21 cellular contexts compared by ENCODE assay signal in the genomic region with DNA sequence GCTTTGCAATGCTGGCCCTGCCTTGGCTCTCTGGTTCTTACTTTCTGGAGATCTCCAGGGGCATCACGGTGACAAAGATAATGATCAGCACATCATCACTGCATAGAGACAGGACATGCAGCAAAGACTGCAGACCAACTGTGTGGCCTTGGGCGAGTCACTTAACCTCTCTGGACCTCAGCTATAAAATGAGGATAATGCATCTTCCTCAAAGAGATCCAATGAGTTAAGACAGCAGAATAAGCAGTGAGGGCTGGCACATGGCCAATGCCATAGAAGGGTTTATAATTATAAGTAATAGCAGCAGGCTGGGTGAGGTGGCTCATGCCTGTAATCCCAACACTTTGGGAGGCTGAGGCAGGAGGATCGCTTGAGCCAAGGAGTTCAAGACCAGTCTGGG. TPM values are rescaled to one million over a fixed set of nuclear protein-coding genes. Genes with fewer than 3 reads are reported as not detected.
"Had no signal": no experiment of that assay in that cellular context is flagged by ENCODE, and none has a peak within 500 bp of the region (broad histone marks: within the 10 kb centered on the region; RNA-seq: fewer than 3 reads in every experiment).

No MANE protein-coding gene starts in this region.

- H3K4me2 ChIP-seq: hepatocyte had no signal

- H3K4me3 Mint-ChIP-seq: activated naive CD4-positive, alpha-beta T cell treated with anti-CD3 and anti-CD28 coated beads, Interleukin-2, amount 10 ng/mL, durations not matched to agents 7 days and 5 days; natural killer cell; stimulated activated naive B cell treated with anti-CD40 and anti-IgM and Interleukin-4, amounts not matched to agents 10 μg/mL and 1 μg/mL and 100 μg/mL, for 72 hours had no signal

- H3K4me3 ChIP-seq: cardiac muscle cell, hepatocyte, prostate gland, skin epidermis, vagina had no signal

- H3K27me3 ChIP-seq: cardiac muscle cell, vagina had no signal

- H3K9me3 ChIP-seq: prostate gland, tibial nerve, vagina had no signal

- H3K27me3 Mint-ChIP-seq: stimulated activated naive B cell treated with anti-CD40 and anti-IgM and Interleukin-4, amounts not matched to agents 10 μg/mL and 1 μg/mL and 100 μg/mL, for 72 hours had no signal

- DNase-seq: activated CD4-positive, alpha-beta T cell treated with anti-CD3 and anti-CD28 coated beads for 1 hour; activated CD4-positive, alpha-beta T cell treated with anti-CD3 and anti-CD28 coated beads, Interleukin-2, amount 50 U/mL, for 48 hours; activated naive CD4-positive, alpha-beta T cell treated with anti-CD3 and anti-CD28 coated beads, Interleukin-2, amount 10 ng/mL, durations not matched to agents 7 days and 5 days; kidney; mesenchymal stem cell; natural killer cell; right cardiac atrium; stimulated activated CD4-positive, alpha-beta T cell treated with anti-CD3 and anti-CD28 coated beads, Interleukin-15, amount 100 ng/mL, for 24 hours; stimulated activated CD4-positive, alpha-beta T cell treated with anti-CD3 and anti-CD28 coated beads, Interleukin-4, amount 100 ng/mL, for 1 hour; stimulated activated naive B cell treated with anti-CD40 and anti-IgM and Interleukin-4, amounts not matched to agents 10 μg/mL and 1 μg/mL and 100 μg/mL, for 72 hours; T1000 had no signal

- H2AFZ ChIP-seq: hepatocyte had no signal

- H3K27ac Mint-ChIP-seq: activated naive CD4-positive, alpha-beta T cell treated with anti-CD3 and anti-CD28 coated beads, Interleukin-2, amount 10 ng/mL, durations not matched to agents 7 days and 5 days; activated T-helper 2 cell treated with anti-CD3 and anti-CD28 coated beads, Interferon-gamma antibody, Interleukin-2, Interleukin-4, amounts not matched to agents 10 μg/mL and 5 μg/mL and 100 μg/mL, durations not matched to agents 14 hours and 24 hours and 36 hours; natural killer cell; stimulated activated naive B cell treated with anti-CD40 and anti-IgM and Interleukin-4, amounts not matched to agents 10 μg/mL and 1 μg/mL and 100 μg/mL, for 72 hours had no signal

- H3K79me2 ChIP-seq: hepatocyte had no signal

- H3K9me3 Mint-ChIP-seq: activated naive CD4-positive, alpha-beta T cell treated with anti-CD3 and anti-CD28 coated beads, Interleukin-2, amount 10 ng/mL, durations not matched to agents 7 days and 5 days; activated T-helper 2 cell treated with anti-CD3 and anti-CD28 coated beads, Interferon-gamma antibody, Interleukin-2, Interleukin-4, amounts not matched to agents 10 μg/mL and 5 μg/mL and 100 μg/mL, durations not matched to agents 14 hours and 24 hours and 36 hours; natural killer cell; stimulated activated naive B cell treated with anti-CD40 and anti-IgM and Interleukin-4, amounts not matched to agents 10 μg/mL and 1 μg/mL and 100 μg/mL, for 72 hours had no signal

- H3K36me3 ChIP-seq: cardiac muscle cell, prostate gland, tibial nerve, vagina had no signal

- H3K27ac ChIP-seq: cardiac muscle cell, hepatocyte, prostate gland, skin epidermis, vagina, VCaP had no signal

- H3K36me3 Mint-ChIP-seq: activated naive CD4-positive, alpha-beta T cell treated with anti-CD3 and anti-CD28 coated beads, Interleukin-2, amount 10 ng/mL, durations not matched to agents 7 days and 5 days; natural killer cell; stimulated activated naive B cell treated with anti-CD40 and anti-IgM and Interleukin-4, amounts not matched to agents 10 μg/mL and 1 μg/mL and 100 μg/mL, for 72 hours had no signal

- H3K4me1 ChIP-seq: prostate gland, vagina had no signal

RNA-seq across cellular contexts. Expression of a gene that starts 2.4 kb away (rescaled TPM):
- total RNA-seq: astrocyte, hepatocyte, natural killer cell, right cardiac atrium, vagina had no signal
- polyA plus RNA-seq: esophagus had no signal

RNA-seq across cellular contexts. Expression of a gene that starts 12.0 kb away (rescaled TPM):
- total RNA-seq: vagina had no signal

RNA-seq across cellular contexts. Expression of a gene that starts 34.7 kb away (rescaled TPM):
- total RNA-seq: astrocyte had no signal
- polyA plus RNA-seq: cardiac muscle cell, hepatocyte had no signal
